Comparison of ENCODE assay signal across 11 cellular contexts in the genomic region with DNA sequence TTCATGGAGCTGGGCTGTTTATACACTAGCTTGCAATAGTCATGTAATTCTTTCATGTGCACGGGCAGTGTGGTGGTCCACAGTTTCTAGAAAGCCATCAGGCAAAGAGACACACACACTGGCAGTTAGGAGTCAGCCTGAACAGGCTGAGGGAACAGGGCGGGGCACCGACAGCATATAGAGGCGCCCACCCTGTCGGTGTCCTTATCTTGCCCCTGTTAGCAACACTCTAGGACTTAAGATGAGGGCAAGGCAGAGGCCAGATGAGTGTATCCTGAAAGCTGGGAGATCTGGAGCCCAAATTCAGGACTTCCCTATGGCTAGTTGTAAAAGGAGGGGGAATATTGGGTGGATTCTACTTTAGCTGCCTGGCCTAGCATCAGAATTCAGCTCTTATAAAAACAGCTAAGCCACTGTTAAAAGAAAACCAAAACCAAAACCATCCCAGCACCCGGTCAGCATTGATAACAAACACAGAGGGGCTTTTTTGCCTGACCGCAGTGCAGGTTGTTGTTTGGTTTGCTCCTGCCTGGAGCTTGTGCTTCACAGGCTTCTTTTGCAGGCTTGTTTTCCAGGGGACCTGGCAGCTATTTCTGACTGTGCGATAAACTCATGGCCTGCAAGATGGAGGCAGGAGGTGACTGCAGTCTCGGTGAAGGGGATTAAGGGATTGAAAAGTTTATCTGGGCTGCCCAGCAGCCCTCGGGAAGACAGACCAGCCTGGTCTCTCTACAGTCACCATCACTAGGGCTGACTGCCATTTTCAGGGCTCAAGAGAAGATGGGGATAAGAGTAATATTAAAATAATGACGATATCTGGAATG.
A peak's percentile ranks its signal among the peaks of the same experiment; 100 is the strongest.
DNase-seq lines count a peak whose midpoint lies in the region; ATAC-seq, FAIRE-seq and TF ChIP-seq lines count a peak whose summit lies in the region.
"Had no signal": no experiment of that assay in that cellular context is flagged by ENCODE, and none has a peak within 500 bp of the region (broad histone marks: within the 10 kb centered on the region; RNA-seq: fewer than 3 reads in every experiment).

No MANE protein-coding gene starts in this region.

- TF ChIP-seq CTCF in GM13976 (IDR thresholded peaks at IDR 0.05; ENCODE audit: borderline replicate concordance, control extremely low read depth, extremely low read depth, insufficient read depth, missing control alignments) (no peak), pancreas (IDR thresholded peaks at IDR 0.05) (no peak), uterus (IDR thresholded peaks at IDR 0.05) (no peak)

- no peaks in the 10 kb centered on the region for H3K4me1 ChIP-seq in pancreas
- H3K4me1 ChIP-seq in uterus, result no peaks in the 10 kb centered on the region

- peaks cover 0 to 7% of the 10 kb centered on the region in 2 donors for H3K9me3 Mint-ChIP-seq in effector memory CD8-positive, alpha-beta T cell

- H3K27me3 Mint-ChIP-seq in effector memory CD8-positive, alpha-beta T cell, result peaks cover 7 to 12% of the 10 kb centered on the region in 2 donors

- H3K27me3 ChIP-seq in pancreas, result peaks cover 0 to 5% (median 2%) of the 10 kb centered on the region in 4 donors
- H3K27me3 ChIP-seq in uterus, result no peaks in the 10 kb centered on the region

- intact Hi-C loops in pancreas (cut with DNase I), result no loop called here
- intact Hi-C loops in uterus (cut with DNase I; ENCODE audit: low total_unique reads), result no loop called here

- in situ Hi-C loops in GM13976 (cut with MboI; ENCODE audit: low sequenced_read_pairs, unreplicated experiment), result no loop called here

- 69 to 82% methylated on average over 11 of the region's 11 CpGs for WGBS in pancreas, 2 donors

- H3K9me3 ChIP-seq in pancreas (no peaks in the 10 kb centered on the region), uterus (no peaks in the 10 kb centered on the region)

- H3K4me3 ChIP-seq in pancreas (no peak overlapping the region), uterus (no peak overlapping the region)

- H3K36me3 ChIP-seq in pancreas (no peaks in the 10 kb centered on the region), uterus (no peaks in the 10 kb centered on the region)

- peak overlapping the region; percentile 82 to 87 for H3K27ac Mint-ChIP-seq in effector memory CD8-positive, alpha-beta T cell

- DNase-seq in GM13976 (ENCODE audit: low spot score), result peak; percentile 24
- DNase-seq in effector memory CD8-positive, alpha-beta T cell, result peak in 1 of 3 experiments; percentile 1
- no peak for DNase-seq in pancreas
- no peak for DNase-seq in uterus
- no peak for DNase-seq in UCSD-AML1 (lab: John Stamatoyannopoulos, UW; ENCODE audit: unreplicated experiment)
- DNase-seq in DMS114 treated with DMSO at 0.1 percent for 48 hours (lab: John Stamatoyannopoulos, UW; ENCODE audit: unreplicated experiment), result no peak
- DNase-seq: NCI-H510A; stimulated activated CD4-positive, alpha-beta T cell treated with anti-CD3 and anti-CD28 coated beads, Interleukin-4, amount 100 ng/mL, for 1 hour had no signal

- H3K36me3 Mint-ChIP-seq in effector memory CD8-positive, alpha-beta T cell (ENCODE audit: insufficient read depth), result no peaks in the 10 kb centered on the region

- no peak for TF ChIP-seq POLR2A in uterus (IDR thresholded peaks at IDR 0.05)

- ATAC-seq in GM19467 (IDR thresholded peaks at IDR 0.05; ENCODE audit: unreplicated experiment), result peak; percentile 69
- peak; percentile 75 for ATAC-seq in HG03432 (IDR thresholded peaks at IDR 0.05; ENCODE audit: unreplicated experiment)
- ATAC-seq in effector memory CD8-positive, alpha-beta T cell (replicated peaks), result peak; percentile 56
- ATAC-seq in pancreas, result no peak

- H3K27ac ChIP-seq in pancreas (no peak overlapping the region), uterus (no peak overlapping the region)

- no peak for FAIRE-seq in pancreas (lab: Jason Lieb, UNC)
- FAIRE-seq: endometrium had no signal

- peaks cover 7 to 11% of the 10 kb centered on the region in 2 donors for H3K4me1 Mint-ChIP-seq in effector memory CD8-positive, alpha-beta T cell (ENCODE audit: low read depth in 2 of 2)

- H3K4me3 Mint-ChIP-seq in effector memory CD8-positive, alpha-beta T cell, result peak overlapping the region; percentile 65 to 69

Comparison
In these comparisons a context has a peak if more than half of its experiments do, and no peak if none do; other contexts are left out.
1. ATAC-seq: peak in GM19467 (single experiment), HG03432 (single experiment) and effector memory CD8-positive, alpha-beta T cell (single experiment); none in pancreas (0 of 4).